Comparison of ENCODE assay signal across 11 cellular contexts in genomic region chr3:102053375-102053989, GRCh38.
DNase-seq lines count a peak whose midpoint lies in the region; FAIRE-seq and TF ChIP-seq lines count a peak whose summit lies in the region.
"Had no signal": no experiment of that assay in that cellular context is flagged by ENCODE, and none has a peak within 500 bp of the region (broad histone marks: within the 10 kb centered on the region; RNA-seq: fewer than 3 reads in every experiment).

No MANE protein-coding gene starts in this region.

- H3K9ac ChIP-seq in GM23248: no peak overlapping the region

- BruUV-seq in Calu3 (replicated peaks; lab: Mats Ljungman, UMichigan): no TSS peak

- no peak for TF ChIP-seq CTCF in Calu3 (IDR thresholded peaks at IDR 0.05; ENCODE audit: unreplicated experiment)
- TF ChIP-seq CTCF in foreskin fibroblast (IDR thresholded peaks at IDR 0.05; ENCODE audit: low read depth, low read length): no peak
- no peak for TF ChIP-seq CTCF in GM13976 (IDR thresholded peaks at IDR 0.05; ENCODE audit: borderline replicate concordance, control extremely low read depth, extremely low read depth, insufficient read depth, missing control alignments)

- in situ Hi-C loops in GM23248 (cut with MboI) (no loop called here), GM13976 (cut with MboI; ENCODE audit: low sequenced_read_pairs, unreplicated experiment) (no loop called here)

- H3K36me3 Mint-ChIP-seq in Calu3 (ENCODE audit: insufficient read depth, unreplicated experiment): no peaks in the 10 kb centered on the region

- peaks cover 4% of the 10 kb centered on the region; the same call in 1 of the 2 replicates for H3K9me2 ChIP-seq in GM23248 (ENCODE audit: insufficient read depth)

- H3K9me3 Mint-ChIP-seq in Calu3 (ENCODE audit: low read depth, unreplicated experiment): peaks cover 14% of the 10 kb centered on the region

- H3K36me3 ChIP-seq in GM23248 (ENCODE audit: low read depth): no peaks in the 10 kb centered on the region
- H3K36me3 ChIP-seq in small intestine (ENCODE audit: control insufficient read depth in 2 of 2, insufficient read depth in 2 of 2, low read length in 2 of 2): no peaks in the 10 kb centered on the region

- no peaks in the 10 kb centered on the region for H3K27me3 Mint-ChIP-seq in Calu3 (ENCODE audit: unreplicated experiment)
- H3K27me3 Mint-ChIP-seq: activated CD4-positive, alpha-beta T cell treated with anti-CD3 and anti-CD28 coated beads, Interleukin-2, amount 10 ng/mL, durations not matched to agents 24 days and 14 days had no signal

- H3K27ac Mint-ChIP-seq in Calu3 (ENCODE audit: unreplicated experiment): no peak overlapping the region
- H3K27ac Mint-ChIP-seq: activated CD4-positive, alpha-beta T cell treated with anti-CD3 and anti-CD28 coated beads, Interleukin-2, amount 10 ng/mL, durations not matched to agents 24 days and 14 days had no signal

- H3K27me3 ChIP-seq in GM23248 (replicated peaks; ENCODE audit: insufficient read depth): no peaks in the 10 kb centered on the region
- H3K27me3 ChIP-seq in small intestine (ENCODE audit: control insufficient read depth in 2 of 2, insufficient read depth in 2 of 2, low read length in 2 of 2): no peaks in the 10 kb centered on the region

- peaks cover 16% of the 10 kb centered on the region for H3K4me1 Mint-ChIP-seq in Calu3 (ENCODE audit: low read depth, unreplicated experiment)

- 10 to 12% methylated on average over 4 of the region's 4 CpGs for WGBS in GM23248 (ENCODE audit: low coverage in 1 of 2, low lambda C conversion rate in 2 of 2, missing lambda C conversion rate in 2 of 2), 2 experiments
- WGBS in small intestine, 3 donors: 61 to 82% (median 62%) methylated on average over 4 of the region's 4 CpGs

- intact Hi-C loops in Calu3 (cut with micrococcal nuclease; ENCODE audit: unreplicated experiment): no loop called here

- CTCF ChIA-PET in Calu3 (lab: Charles Lee): interaction anchor here (0.6 kb wide), 1 partner anchor 148 kb away, joined by 3 read pairs; no protein-coding TSS in a partner anchor

- H3K4me3 Mint-ChIP-seq in Calu3 (ENCODE audit: low read depth, unreplicated experiment): no peak overlapping the region
- H3K4me3 Mint-ChIP-seq: activated CD4-positive, alpha-beta T cell treated with anti-CD3 and anti-CD28 coated beads, Interleukin-2, amount 10 ng/mL, durations not matched to agents 24 days and 14 days had no signal

- H3K9me3 ChIP-seq in GM23248 (ENCODE audit: low read depth): no peaks in the 10 kb centered on the region
- no peaks in the 10 kb centered on the region for H3K9me3 ChIP-seq in small intestine (ENCODE audit: control insufficient read depth, low read depth)

- H3K27ac ChIP-seq in GM23248 (peak overlapping the region; percentile 21), small intestine (ENCODE audit: low read depth in 1 of 2, low read length in 1 of 2) (no peak overlapping the region)

- H3K4me2 ChIP-seq in GM23248 (ENCODE audit: unreplicated experiment): peak overlapping the region; percentile 7

- H3K4me1 ChIP-seq in GM23248 (ENCODE audit: insufficient read depth) (peaks cover 21% of the 10 kb centered on the region), small intestine (ENCODE audit: control insufficient read depth in 2 of 2, insufficient read depth in 1 of 2, low read depth in 1 of 2, low read length in 1 of 2) (no peaks in the 10 kb centered on the region)

- H3F3A ChIP-seq in GM23248 (ENCODE audit: insufficient read depth): peaks cover 19% of the 10 kb centered on the region

- no peaks in the 10 kb centered on the region for H4K20me1 ChIP-seq in GM23248 (ENCODE audit: insufficient read depth)

- peak; percentile 19 for DNase-seq in Calu3
- DNase-seq in GM23248: peak; percentile 84
- DNase-seq in RKO (ENCODE audit: low spot score): peak; percentile 57
- peak; percentile 48 to 78 for DNase-seq in foreskin fibroblast
- DNase-seq in NCI-H1930 (lab: John Stamatoyannopoulos, UW): no peak
- no peak for DNase-seq in GM13976 (ENCODE audit: low spot score)
- no peak for DNase-seq in stimulated activated CD4-positive, alpha-beta T cell treated with anti-CD3 and anti-CD28 coated beads, Interleukin-4, amount 100 ng/mL, for 1 hour
- no peak for DNase-seq in small intestine
- DNase-seq: activated CD4-positive, alpha-beta T cell treated with anti-CD3 and anti-CD28 coated beads, Interleukin-2, amount 10 ng/mL, durations not matched to agents 24 days and 14 days; NCI-H69 had no signal

- no peak overlapping the region for H3K4me3 ChIP-seq in GM23248
- no peak overlapping the region for H3K4me3 ChIP-seq in foreskin fibroblast (ENCODE audit: low read depth in 1 of 2, low read length in 2 of 2)
- H3K4me3 ChIP-seq in small intestine (ENCODE audit: low read depth in 1 of 2, low read length in 2 of 2): no peak overlapping the region

- no peaks in the 10 kb centered on the region for H3K79me2 ChIP-seq in GM23248 (ENCODE audit: insufficient read depth)

- H2AFZ ChIP-seq in GM23248: no peak overlapping the region

- no peak for FAIRE-seq in small intestine (lab: Jason Lieb, UNC)
- FAIRE-seq: islet of Langerhans had no signal

Comparison
In these comparisons a context has a peak if more than half of its experiments do, and no peak if none do; other contexts are left out.
1. DNase-seq: peak in Calu3 (single experiment), GM23248 (single experiment), RKO (single experiment) and foreskin fibroblast (2 of 2); none in NCI-H1930 (0 of 2), GM13976 (single experiment), stimulated activated CD4-positive, alpha-beta T cell treated with anti-CD3 and anti-CD28 coated beads, Interleukin-4, amount 100 ng/mL, for 1 hour (single experiment) and small intestine (single experiment).